10 cellular contexts compared by ENCODE assay signal in the genomic region with DNA sequence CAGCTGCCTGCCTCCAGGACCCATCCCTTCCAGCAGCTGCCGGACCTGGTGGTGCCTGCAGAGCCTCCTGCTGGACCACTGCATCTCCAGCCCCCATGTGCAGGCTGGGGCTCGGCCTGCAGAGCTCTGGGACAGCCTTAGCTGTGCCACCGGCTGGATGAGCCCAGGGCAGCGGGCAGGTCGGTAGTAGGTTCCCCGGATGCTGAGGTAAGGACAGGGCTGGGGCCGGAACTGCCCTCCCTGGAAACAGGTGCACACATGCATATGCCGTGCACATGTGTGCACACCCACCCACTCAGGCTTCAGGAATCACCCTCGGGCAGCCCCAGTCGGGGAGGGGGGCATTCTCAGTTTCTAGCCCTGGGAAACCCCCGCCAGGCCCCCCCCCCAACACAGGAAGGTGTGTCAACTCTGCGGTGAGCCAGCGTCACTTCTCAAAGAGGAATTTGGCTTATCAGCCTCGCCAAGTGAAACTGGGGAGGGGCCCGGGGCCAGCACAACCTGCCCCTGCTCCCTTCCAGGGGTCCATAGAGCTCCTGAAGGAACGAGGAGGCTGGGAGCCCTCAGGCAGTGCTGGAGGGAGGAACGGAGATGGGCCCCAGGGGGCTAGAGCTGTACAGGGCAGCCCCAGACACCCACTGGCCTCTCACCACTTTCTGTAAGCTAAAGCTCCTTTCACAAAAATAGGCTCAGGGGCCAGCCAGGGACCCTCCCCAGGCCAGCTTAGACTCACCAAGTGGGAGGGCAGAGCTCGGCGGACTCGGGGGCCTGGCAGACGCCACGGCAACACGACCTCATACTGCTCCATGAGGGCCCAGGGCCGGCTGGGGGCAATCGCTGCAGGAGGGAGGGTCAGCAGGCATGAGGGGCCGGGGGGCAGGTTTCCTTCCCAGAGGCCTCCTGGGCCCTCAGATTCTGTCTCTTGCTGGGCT. TPM values are rescaled to one million over a fixed set of nuclear protein-coding genes. Genes with fewer than 3 reads are reported as not detected.
DNase-seq lines count a peak whose midpoint lies in the region; ATAC-seq and TF ChIP-seq lines count a peak whose summit lies in the region.
"Had no signal": no experiment of that assay in that cellular context is flagged by ENCODE, and none has a peak within 500 bp of the region (broad histone marks: within the 10 kb centered on the region; RNA-seq: fewer than 3 reads in every experiment).

No MANE protein-coding gene starts in this region.

- H2BK5ac ChIP-seq in neuronal stem cell (ENCODE audit: low read length): peak overlapping the region; percentile 87

- H3K9me3 ChIP-seq in OCI-LY3 (ENCODE audit: insufficient read depth, low read length): no peaks in the 10 kb centered on the region
- peaks cover 0 to 2% of the 10 kb centered on the region in 2 donors for H3K9me3 ChIP-seq in neuronal stem cell (replicated peaks in 1 of 2; ENCODE audit: control insufficient read depth in 2 of 2, insufficient read depth in 1 of 2, low read depth in 1 of 2, low read length in 2 of 2)
- H3K9me3 ChIP-seq: SJSA1 had no signal

- H3K14ac ChIP-seq in neuronal stem cell (ENCODE audit: low read length): peak overlapping the region; percentile 3

- H3K36me3 ChIP-seq in OCI-LY3 (replicated peaks; ENCODE audit: low read depth, low read length) (peaks cover 21% of the 10 kb centered on the region), neuronal stem cell (replicated peaks in 1 of 2; ENCODE audit: control insufficient read depth in 2 of 2, insufficient read depth in 2 of 2, low read length in 2 of 2) (peaks cover 4 to 12% of the 10 kb centered on the region in 2 donors)

- H2BK12ac ChIP-seq in neuronal stem cell (ENCODE audit: low read length): peak overlapping the region; percentile 58

- peaks cover 60% of the 10 kb centered on the region for H3K36me3 Mint-ChIP-seq in activated T-helper 17 cell treated with anti-CD3 and anti-CD28 coated beads, Interleukin-2, amount 50 U/mL, for 72 hours (ENCODE audit: low read depth)

- H4K20me1 ChIP-seq in OCI-LY3 (ENCODE audit: insufficient read depth, low read length): peaks cover 6% of the 10 kb centered on the region

- H2BK15ac ChIP-seq in neuronal stem cell (ENCODE audit: low read length): no peak overlapping the region

- peak overlapping the region; percentile 83 for H3K18ac ChIP-seq in neuronal stem cell (ENCODE audit: low read length)

- H2BK120ac ChIP-seq in neuronal stem cell (ENCODE audit: low read depth, low read length): no peak overlapping the region

- H3K79me1 ChIP-seq in neuronal stem cell (ENCODE audit: low read depth, low read length): peaks cover 3% of the 10 kb centered on the region

- H3K9ac ChIP-seq in OCI-LY3 (ENCODE audit: low read length): peak overlapping the region; percentile 99
- no peak overlapping the region for H3K9ac ChIP-seq in neuronal stem cell (ENCODE audit: low read depth, low read length, poor library complexity)

- in situ Hi-C loops in ACHN (cut with HindIII; ENCODE audit: low pct_ligation_motif_present, low pct_unique_long_range_greater_than_20kb, low sequenced_read_pairs): no loop called here

- H2AFZ ChIP-seq in OCI-LY3 (ENCODE audit: low read depth, low read length) (no peak overlapping the region), neuronal stem cell (ENCODE audit: low read length) (peak overlapping the region; percentile 72)

- no peak overlapping the region for H4K8ac ChIP-seq in neuronal stem cell (ENCODE audit: low read depth, low read length)

- H3K4me3 ChIP-seq in OCI-LY3 (ENCODE audit: low read length): peak overlapping the region; percentile 100
- no peak overlapping the region for H3K4me3 ChIP-seq in neuronal stem cell (ENCODE audit: low read length in 2 of 2)
- H3K4me3 ChIP-seq: SJSA1 had no signal

- H3K4me3 Mint-ChIP-seq in activated T-helper 17 cell treated with anti-CD3 and anti-CD28 coated beads, Interleukin-2, amount 50 U/mL, for 72 hours: peak overlapping the region; percentile 90

- H3K27me3 Mint-ChIP-seq in activated T-helper 17 cell treated with anti-CD3 and anti-CD28 coated beads, Interleukin-2, amount 50 U/mL, for 72 hours: no peaks in the 10 kb centered on the region

- H3K27ac Mint-ChIP-seq in activated T-helper 17 cell treated with anti-CD3 and anti-CD28 coated beads, Interleukin-2, amount 50 U/mL, for 72 hours: peak overlapping the region; percentile 91

- no peak for TF ChIP-seq CTCF in OCI-LY3 (IDR thresholded peaks at IDR 0.05; ENCODE audit: low read depth, low read length)

- H3K4me2 ChIP-seq in OCI-LY3 (ENCODE audit: low read length): peak overlapping the region; percentile 99
- H3K4me2 ChIP-seq in neuronal stem cell (ENCODE audit: insufficient read depth, low read length, poor library complexity, severe bottlenecking): no peak overlapping the region

- DNase-seq in neuronal stem cell (ENCODE audit: low spot score): no peak
- DNase-seq in AG20443 (ENCODE audit: low spot score): no peak
- no peak for DNase-seq in NCI-H524 treated with DMSO at 0.1 percent for 48 hours (lab: John Stamatoyannopoulos, UW)
- DNase-seq in ACHN: no peak

- no peak overlapping the region for H3K4ac ChIP-seq in neuronal stem cell (ENCODE audit: low read length)

- WGBS in neuronal stem cell (ENCODE audit: extremely low coverage in 2 of 2, insufficient read length in 2 of 2, insufficient replicate concordance in 1 of 2), 2 donors: no CpG with 5 or more reads among the region's 26 CpGs

- peak overlapping the region; percentile 17 for H3K23ac ChIP-seq in neuronal stem cell (ENCODE audit: low read depth, low read length, poor library complexity)

- H4K91ac ChIP-seq in neuronal stem cell (ENCODE audit: low read depth, low read length, poor library complexity): no peak overlapping the region

- H2AK5ac ChIP-seq in neuronal stem cell (ENCODE audit: low read depth, low read length): peak overlapping the region; percentile 81

- H3K4me1 ChIP-seq in OCI-LY3 (ENCODE audit: low read length) (peaks cover 13% of the 10 kb centered on the region), neuronal stem cell (ENCODE audit: control insufficient read depth in 2 of 2, insufficient read depth in 1 of 2, low read depth in 1 of 2, low read length in 2 of 2) (peaks cover 8 to 15% of the 10 kb centered on the region in 2 donors)
- H3K4me1 ChIP-seq: SJSA1 had no signal

- peaks cover 25% of the 10 kb centered on the region for H3K79me2 ChIP-seq in OCI-LY3 (ENCODE audit: low read length)

- no peaks in the 10 kb centered on the region for H3K9me3 Mint-ChIP-seq in activated T-helper 17 cell treated with anti-CD3 and anti-CD28 coated beads, Interleukin-2, amount 50 U/mL, for 72 hours

- H3K27ac ChIP-seq in OCI-LY3 (ENCODE audit: low read length) (peak overlapping the region; percentile 93), neuronal stem cell (replicated peaks; ENCODE audit: low read length) (no peak overlapping the region)
- H3K27ac ChIP-seq: SJSA1 had no signal

- ATAC-seq in GM18508 (IDR thresholded peaks at IDR 0.05; ENCODE audit: insufficient read depth, unreplicated experiment): peak; percentile 37
- ATAC-seq in HG02678 (IDR thresholded peaks at IDR 0.05; ENCODE audit: unreplicated experiment): peak; percentile 51
- peak; percentile 65 for ATAC-seq in activated T-helper 17 cell treated with anti-CD3 and anti-CD28 coated beads, Interleukin-2, amount 50 U/mL, for 72 hours (replicated peaks)
- ATAC-seq: right cardiac atrium had no signal

- H3K27me3 ChIP-seq in OCI-LY3 (ENCODE audit: low read depth, low read length) (no peaks in the 10 kb centered on the region), neuronal stem cell (ENCODE audit: control insufficient read depth in 3 of 3, insufficient read depth in 3 of 3, low read depth in 1 of 3, low read length in 3 of 3) (peaks cover 0 to 13% (median 6%) of the 10 kb centered on the region in 3 experiments)

- peaks cover 9% of the 10 kb centered on the region for H3K4me1 Mint-ChIP-seq in activated T-helper 17 cell treated with anti-CD3 and anti-CD28 coated beads, Interleukin-2, amount 50 U/mL, for 72 hours

RNA-seq across cellular contexts. Expression of gene ADAM8, which starts 1.7 kb away (rescaled TPM):
- 100 to 1,000 TPM in 1 of 2 donors, 10 to 100 TPM in 1; 83.7 to 336 TPM for total RNA-seq in activated T-helper 17 cell treated with anti-CD3 and anti-CD28 coated beads, Interleukin-2, amount 50 U/mL, for 72 hours
- polyA plus RNA-seq in neuronal stem cell (2013, experiment 1 of 2): 1.1 TPM
- polyA plus RNA-seq in neuronal stem cell (2013, experiment 2 of 2): 1.3 TPM
- total RNA-seq: SJSA1 had no signal

RNA-seq across cellular contexts. Expression of gene TUBGCP2, which starts 33.7 kb away (rescaled TPM):
- 10 to 100 TPM; 47.8 to 55.8 TPM for total RNA-seq in activated T-helper 17 cell treated with anti-CD3 and anti-CD28 coated beads, Interleukin-2, amount 50 U/mL, for 72 hours
- 33.5 TPM for polyA plus RNA-seq in neuronal stem cell (2013, experiment 1 of 2)
- polyA plus RNA-seq in neuronal stem cell (2013, experiment 2 of 2): 35.6 TPM

RNA-seq across cellular contexts. Expression of gene ZNF511, which starts 33.7 kb away (rescaled TPM):
- total RNA-seq in activated T-helper 17 cell treated with anti-CD3 and anti-CD28 coated beads, Interleukin-2, amount 50 U/mL, for 72 hours: 10 to 100 TPM; 52.8 to 74.2 TPM
- polyA plus RNA-seq in neuronal stem cell (2013, experiment 1 of 2): 40.1 TPM
- 35.5 TPM for polyA plus RNA-seq in neuronal stem cell (2013, experiment 2 of 2)

RNA-seq across cellular contexts. Expression of gene VENTX, which starts 37.4 kb away (rescaled TPM):
- under 1 TPM in 1 of 2 donors, not detected in 1; 0.21 TPM for total RNA-seq in activated T-helper 17 cell treated with anti-CD3 and anti-CD28 coated beads, Interleukin-2, amount 50 U/mL, for 72 hours
- polyA plus RNA-seq in neuronal stem cell (2013, experiment 1 of 2): 0.42 TPM
- polyA plus RNA-seq in neuronal stem cell (2013, experiment 2 of 2): 0.35 TPM
- total RNA-seq: SJSA1 had no signal

RNA-seq across cellular contexts. Expression of gene UTF1, which starts 45.0 kb away (rescaled TPM):
- not detected for total RNA-seq in activated T-helper 17 cell treated with anti-CD3 and anti-CD28 coated beads, Interleukin-2, amount 50 U/mL, for 72 hours
- polyA plus RNA-seq in neuronal stem cell (2013, experiment 1 of 2): 0.35 TPM
- polyA plus RNA-seq in neuronal stem cell (2013, experiment 2 of 2): 0.33 TPM
- total RNA-seq: right cardiac atrium, SJSA1 had no signal
- polyA plus RNA-seq: right cardiac atrium had no signal
